Comparison of ENCODE assay signal across 36 cellular contexts in the genomic region with DNA sequence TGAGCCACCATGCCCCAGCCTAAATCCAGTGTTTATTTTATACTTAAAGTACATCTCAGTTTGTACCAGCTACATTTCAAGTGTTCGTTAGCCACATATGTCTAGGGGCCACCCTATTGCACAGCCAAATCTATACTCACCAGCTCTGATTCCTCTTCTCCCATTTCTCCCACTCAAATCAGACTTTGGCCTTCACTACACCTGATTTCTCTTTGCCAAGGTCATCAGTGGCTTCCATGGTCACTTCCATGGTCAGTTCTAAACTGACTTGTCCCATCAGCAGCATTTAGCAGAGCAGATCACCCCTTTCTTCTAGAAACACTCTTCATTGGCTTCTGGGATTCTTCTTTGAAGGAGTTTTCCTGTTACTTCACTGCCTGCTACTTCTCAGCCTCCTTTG. TPM values are rescaled to one million over a fixed set of nuclear protein-coding genes. Genes with fewer than 3 reads are reported as not detected.
"Had no signal": no experiment of that assay in that cellular context is flagged by ENCODE, and none has a peak within 500 bp of the region (broad histone marks: within the 10 kb centered on the region; RNA-seq: fewer than 3 reads in every experiment).

No MANE protein-coding gene starts in this region.

- H3K4me3 ChIP-seq: adrenal gland, body of pancreas, esophagus muscularis mucosa, gastroesophageal sphincter, heart right ventricle had no signal

- H3K4me1 Mint-ChIP-seq: activated CD4-positive, alpha-beta T cell treated with anti-CD3 and anti-CD28 coated beads for 36 hours; activated CD4-positive, alpha-beta T cell treated with anti-CD3 and anti-CD28 coated beads, Interleukin-2, amount 10 ng/mL, durations not matched to agents 24 days and 14 days; activated naive CD4-positive, alpha-beta T cell treated with anti-CD3 and anti-CD28 coated beads, Interleukin-2, amount 50 U/mL, for 24 hours; activated naive CD8-positive, alpha-beta T cell treated with anti-CD3 and anti-CD28 coated beads for 36 hours; activated naive CD8-positive, alpha-beta T cell treated with anti-CD3 and anti-CD28 coated beads, Interleukin-2, amount 50 U/mL, for 24 hours; T-cell had no signal

- H3K9me3 Mint-ChIP-seq: activated CD4-positive, alpha-beta memory T cell treated with anti-CD3 and anti-CD28 coated beads for 36 hours; activated CD4-positive, alpha-beta T cell treated with anti-CD3 and anti-CD28 coated beads, Interleukin-2, amount 10 ng/mL, durations not matched to agents 24 days and 14 days; activated naive CD4-positive, alpha-beta T cell treated with anti-CD3 and anti-CD28 coated beads for 36 hours; activated naive CD4-positive, alpha-beta T cell treated with anti-CD3 and anti-CD28 coated beads, Interleukin-2, amount 50 U/mL, for 24 hours; activated naive CD8-positive, alpha-beta T cell treated with anti-CD3 and anti-CD28 coated beads for 36 hours; activated naive CD8-positive, alpha-beta T cell treated with anti-CD3 and anti-CD28 coated beads, Interleukin-2, amount 50 U/mL, for 24 hours; activated T-cell treated with anti-CD3 and anti-CD28 coated beads, Interleukin-2, amount 50 U/mL, for 4 hours; activated T-helper 1 cell treated with anti-CD3 and anti-CD28 coated beads, Interleukin-12 subunit alpha, Interleukin-12 subunit beta, Interleukin-2, Interleukin-4 antibody, amounts not matched to agents 30 ng/mL and 10 ng/mL and 1 ng/mL, durations not matched to agents 14 hours and 24 hours and 36 hours; activated T-helper 2 cell treated with anti-CD3 and anti-CD28 coated beads, Interferon-gamma antibody, Interleukin-2, Interleukin-4, amounts not matched to agents 10 μg/mL and 5 μg/mL and 100 μg/mL, durations not matched to agents 14 hours and 24 hours and 36 hours; effector memory CD8-positive, alpha-beta T cell; T-cell; T-helper 1 cell treated with Interleukin-12 subunit alpha and Interleukin-12 subunit beta and Interleukin-4 antibody, amounts not matched to agents 30 μg/mL and 1 μg/mL, for 36 hours; T-helper 2 cell treated with Interferon-gamma antibody and Interleukin-4, amounts not matched to agents 5 μg/mL and 100 μg/mL, for 36 hours had no signal

- DNase-seq: activated CD4-positive, alpha-beta memory T cell treated with anti-CD3 and anti-CD28 coated beads for 36 hours; activated CD4-positive, alpha-beta T cell treated with anti-CD3 and anti-CD28 coated beads for 36 hours; activated CD4-positive, alpha-beta T cell treated with anti-CD3 and anti-CD28 coated beads, Interleukin-2, amount 10 ng/mL, durations not matched to agents 24 days and 14 days; activated CD4-positive, CD25-positive, alpha-beta regulatory T cell; activated CD4-positive, CD25-positive, alpha-beta regulatory T cell treated with anti-CD3 and anti-CD28 coated beads, Interleukin-2, amount 50 U/mL, for 72 hours; activated CD8-positive, alpha-beta memory T cell treated with anti-CD3 and anti-CD28 coated beads, Interleukin-2, amount 50 U/mL, for 48 hours; activated CD8-positive, alpha-beta T cell treated with anti-CD3 and anti-CD28 coated beads, Interleukin-2, amount 10 ng/mL, durations not matched to agents 7 days and 5 days; activated effector memory CD4-positive, alpha-beta T cell treated with anti-CD3 and anti-CD28 coated beads, Interleukin-2, amount 50 U/mL, for 16 hours; activated naive CD4-positive, alpha-beta T cell treated with anti-CD3 and anti-CD28 coated beads for 36 hours; activated naive CD8-positive, alpha-beta T cell treated with anti-CD3 and anti-CD28 coated beads for 36 hours; activated naive CD8-positive, alpha-beta T cell treated with anti-CD3 and anti-CD28 coated beads, Interleukin-2, amount 50 U/mL, for 24 hours; activated T-cell treated with anti-CD3 and anti-CD28 coated beads for 4 hours; activated T-cell treated with anti-CD3 and anti-CD28 coated beads, Interleukin-2, amount 50 U/mL, for 4 hours; adrenal gland; amygdala; aorta; body of pancreas; caudate nucleus; cortex of kidney; dermis blood vessel endothelial cell; effector CD4-positive, alpha-beta T cell; effector memory CD8-positive, alpha-beta T cell; erythroblast; foreskin melanocyte; heart right ventricle; T-cell; T1000 had no signal

- H3K4me3 Mint-ChIP-seq: activated CD4-positive, alpha-beta memory T cell treated with anti-CD3 and anti-CD28 coated beads for 36 hours; activated CD4-positive, alpha-beta T cell treated with anti-CD3 and anti-CD28 coated beads for 36 hours; activated CD4-positive, alpha-beta T cell treated with anti-CD3 and anti-CD28 coated beads, Interleukin-2, amount 10 ng/mL, durations not matched to agents 24 days and 14 days; activated CD8-positive, alpha-beta T cell treated with anti-CD3 and anti-CD28 coated beads, Interleukin-2, amount 10 ng/mL, durations not matched to agents 7 days and 5 days; activated naive CD4-positive, alpha-beta T cell treated with anti-CD3 and anti-CD28 coated beads for 36 hours; activated naive CD4-positive, alpha-beta T cell treated with anti-CD3 and anti-CD28 coated beads, Interleukin-2, amount 50 U/mL, for 24 hours; activated naive CD8-positive, alpha-beta T cell treated with anti-CD3 and anti-CD28 coated beads for 36 hours; activated naive CD8-positive, alpha-beta T cell treated with anti-CD3 and anti-CD28 coated beads, Interleukin-2, amount 50 U/mL, for 24 hours; activated T-cell treated with anti-CD3 and anti-CD28 coated beads, Interleukin-2, amount 50 U/mL, for 4 hours; activated T-helper 1 cell treated with anti-CD3 and anti-CD28 coated beads, Interleukin-12 subunit alpha, Interleukin-12 subunit beta, Interleukin-2, Interleukin-4 antibody, amounts not matched to agents 30 ng/mL and 10 ng/mL and 1 ng/mL, durations not matched to agents 14 hours and 24 hours and 36 hours; effector memory CD8-positive, alpha-beta T cell; T-cell; T-helper 1 cell treated with Interleukin-12 subunit alpha and Interleukin-12 subunit beta and Interleukin-4 antibody, amounts not matched to agents 30 μg/mL and 1 μg/mL, for 36 hours; T-helper 2 cell treated with Interferon-gamma antibody and Interleukin-4, amounts not matched to agents 5 μg/mL and 100 μg/mL, for 36 hours had no signal

- H3K27ac ChIP-seq: adrenal gland, body of pancreas, esophagus muscularis mucosa, gastroesophageal sphincter, heart right ventricle had no signal

- ATAC-seq: activated CD4-positive, alpha-beta T cell treated with anti-CD3 and anti-CD28 coated beads for 36 hours; activated CD8-positive, alpha-beta T cell treated with anti-CD3 and anti-CD28 coated beads, Interleukin-2, amount 10 ng/mL, durations not matched to agents 7 days and 5 days; activated naive CD8-positive, alpha-beta T cell treated with anti-CD3 and anti-CD28 coated beads, Interleukin-2, amount 50 U/mL, for 24 hours; activated T-cell treated with anti-CD3 and anti-CD28 coated beads, Interleukin-2, amount 50 U/mL, for 4 hours; body of pancreas; effector memory CD8-positive, alpha-beta T cell; gastroesophageal sphincter; heart right ventricle; T-cell had no signal

- H3K27me3 ChIP-seq: adrenal gland, body of pancreas, esophagus muscularis mucosa, gastroesophageal sphincter, heart right ventricle had no signal

- H3K27me3 Mint-ChIP-seq: activated CD4-positive, alpha-beta memory T cell treated with anti-CD3 and anti-CD28 coated beads for 36 hours; activated CD4-positive, alpha-beta T cell treated with anti-CD3 and anti-CD28 coated beads for 36 hours; activated CD4-positive, alpha-beta T cell treated with anti-CD3 and anti-CD28 coated beads, Interleukin-2, amount 10 ng/mL, durations not matched to agents 24 days and 14 days; activated naive CD4-positive, alpha-beta T cell treated with anti-CD3 and anti-CD28 coated beads, Interleukin-2, amount 50 U/mL, for 24 hours; activated naive CD8-positive, alpha-beta T cell treated with anti-CD3 and anti-CD28 coated beads for 36 hours; activated naive CD8-positive, alpha-beta T cell treated with anti-CD3 and anti-CD28 coated beads, Interleukin-2, amount 50 U/mL, for 24 hours; effector memory CD8-positive, alpha-beta T cell; T-cell had no signal

- H3K9me3 ChIP-seq: adrenal gland, body of pancreas, esophagus muscularis mucosa, gastroesophageal sphincter, heart right ventricle had no signal

- H3K27ac Mint-ChIP-seq: activated CD4-positive, alpha-beta memory T cell treated with anti-CD3 and anti-CD28 coated beads for 36 hours; activated CD4-positive, alpha-beta T cell treated with anti-CD3 and anti-CD28 coated beads for 36 hours; activated CD4-positive, alpha-beta T cell treated with anti-CD3 and anti-CD28 coated beads, Interleukin-2, amount 10 ng/mL, durations not matched to agents 24 days and 14 days; activated CD8-positive, alpha-beta T cell treated with anti-CD3 and anti-CD28 coated beads, Interleukin-2, amount 10 ng/mL, durations not matched to agents 7 days and 5 days; activated naive CD4-positive, alpha-beta T cell treated with anti-CD3 and anti-CD28 coated beads for 36 hours; activated naive CD4-positive, alpha-beta T cell treated with anti-CD3 and anti-CD28 coated beads, Interleukin-2, amount 50 U/mL, for 24 hours; activated naive CD8-positive, alpha-beta T cell treated with anti-CD3 and anti-CD28 coated beads for 36 hours; activated naive CD8-positive, alpha-beta T cell treated with anti-CD3 and anti-CD28 coated beads, Interleukin-2, amount 50 U/mL, for 24 hours; activated T-helper 1 cell treated with anti-CD3 and anti-CD28 coated beads, Interleukin-12 subunit alpha, Interleukin-12 subunit beta, Interleukin-2, Interleukin-4 antibody, amounts not matched to agents 30 ng/mL and 10 ng/mL and 1 ng/mL, durations not matched to agents 14 hours and 24 hours and 36 hours; activated T-helper 2 cell treated with anti-CD3 and anti-CD28 coated beads, Interferon-gamma antibody, Interleukin-2, Interleukin-4, amounts not matched to agents 10 μg/mL and 5 μg/mL and 100 μg/mL, durations not matched to agents 14 hours and 24 hours and 36 hours; effector memory CD8-positive, alpha-beta T cell; T-cell; T-helper 1 cell treated with Interleukin-12 subunit alpha and Interleukin-12 subunit beta and Interleukin-4 antibody, amounts not matched to agents 30 μg/mL and 1 μg/mL, for 36 hours; T-helper 2 cell treated with Interferon-gamma antibody and Interleukin-4, amounts not matched to agents 5 μg/mL and 100 μg/mL, for 36 hours had no signal

- H3K4me1 ChIP-seq: adrenal gland, body of pancreas had no signal

RNA-seq across cellular contexts. Expression of a gene that starts 14.1 kb away (rescaled TPM):
- total RNA-seq: activated CD4-positive, alpha-beta memory T cell treated with anti-CD3 and anti-CD28 coated beads for 36 hours; activated CD4-positive, alpha-beta T cell treated with anti-CD3 and anti-CD28 coated beads for 36 hours; activated CD4-positive, alpha-beta T cell treated with anti-CD3 and anti-CD28 coated beads, Interleukin-2, amount 10 ng/mL, durations not matched to agents 24 days and 14 days; activated CD8-positive, alpha-beta T cell treated with anti-CD3 and anti-CD28 coated beads, Interleukin-2, amount 10 ng/mL, durations not matched to agents 7 days and 5 days; activated naive CD4-positive, alpha-beta T cell treated with anti-CD3 and anti-CD28 coated beads for 36 hours; activated naive CD8-positive, alpha-beta T cell treated with anti-CD3 and anti-CD28 coated beads for 36 hours; activated T-cell treated with anti-CD3 and anti-CD28 coated beads, Interleukin-2, amount 50 U/mL, for 4 hours; activated T-helper 1 cell treated with anti-CD3 and anti-CD28 coated beads, Interleukin-12 subunit alpha, Interleukin-12 subunit beta, Interleukin-2, Interleukin-4 antibody, amounts not matched to agents 30 ng/mL and 10 ng/mL and 1 ng/mL, durations not matched to agents 14 hours and 24 hours and 36 hours; activated T-helper 2 cell treated with anti-CD3 and anti-CD28 coated beads, Interferon-gamma antibody, Interleukin-2, Interleukin-4, amounts not matched to agents 10 μg/mL and 5 μg/mL and 100 μg/mL, durations not matched to agents 14 hours and 24 hours and 36 hours; adrenal gland; aorta; body of pancreas; chondrocyte; dermis blood vessel endothelial cell; esophagus muscularis mucosa; gastroesophageal sphincter; glomerular endothelial cell; T-cell had no signal
- polyA plus RNA-seq: aorta had no signal
